1 cellular context compared by ENCODE assay signal in the genomic region with DNA sequence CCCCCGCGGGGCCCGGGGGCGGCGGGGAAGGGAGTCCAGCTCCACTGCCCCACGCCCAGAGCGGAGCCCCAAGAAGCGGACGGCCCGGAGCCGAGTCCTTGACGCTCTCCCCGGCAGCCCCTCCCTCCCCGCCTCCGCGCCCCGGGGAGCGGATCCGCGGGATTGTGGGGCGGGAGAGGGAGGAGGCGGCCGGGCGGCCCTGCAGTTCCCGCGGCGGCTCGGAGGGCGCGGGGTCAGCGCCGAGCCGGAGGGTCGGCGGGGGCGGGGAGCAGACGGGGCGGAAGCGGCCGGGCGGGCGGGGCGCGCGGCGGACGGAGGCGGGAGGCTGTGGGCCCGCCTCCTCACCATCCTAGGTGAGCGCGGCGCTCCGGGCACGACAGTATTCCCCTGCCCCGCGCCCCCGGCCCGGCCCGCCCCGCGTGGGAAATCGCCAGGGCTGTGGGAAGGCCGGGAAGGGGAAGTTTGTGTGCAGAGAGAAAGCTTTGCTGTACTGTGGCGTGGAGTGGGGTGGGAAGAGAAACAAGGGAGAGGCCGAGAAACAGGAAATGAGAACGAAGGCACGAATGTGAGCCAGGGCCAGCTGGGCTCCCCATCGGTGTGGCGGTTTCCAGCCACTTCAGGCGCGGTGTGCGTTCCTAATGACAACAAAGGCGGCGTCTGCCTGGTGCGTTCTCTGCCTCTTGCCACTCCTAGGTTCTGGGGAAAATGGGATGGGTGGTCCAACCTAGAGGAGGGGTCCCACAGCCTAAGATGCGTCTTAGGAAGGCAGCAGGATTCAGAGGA.
TF ChIP-seq lines count a peak whose summit lies in the region.

No MANE protein-coding gene starts in this region.

TF ChIP-seq in SK-N-SH, 30 proteins besides CTCF, POLR2A, EP300 and RAD21 (continued from another document):
- TF ChIP-seq, protein P1, sequence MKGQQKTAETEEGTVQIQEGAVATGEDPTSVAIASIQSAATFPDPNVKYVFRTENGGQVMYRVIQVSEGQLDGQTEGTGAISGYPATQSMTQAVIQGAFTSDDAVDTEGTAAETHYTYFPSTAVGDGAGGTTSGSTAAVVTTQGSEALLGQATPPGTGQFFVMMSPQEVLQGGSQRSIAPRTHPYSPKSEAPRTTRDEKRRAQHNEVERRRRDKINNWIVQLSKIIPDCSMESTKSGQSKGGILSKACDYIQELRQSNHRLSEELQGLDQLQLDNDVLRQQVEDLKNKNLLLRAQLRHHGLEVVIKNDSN (IDR thresholded peaks at IDR 0.05; ENCODE audit: borderline replicate concordance, low read depth): no peak
- TF ChIP-seq NRF1 (IDR thresholded peaks at IDR 0.05; ENCODE audit: low read depth, low read length): no peak
- TF ChIP-seq SMC3 (IDR thresholded peaks at IDR 0.05; ENCODE audit: low read depth, low read length): 0 out of 2 replicates have a peak, but pooled peaks have one; percentile 4
- no peak for TF ChIP-seq YY1 (IDR thresholded peaks at IDR 0.05; ENCODE audit: low read depth)
- no peak; the same call in 1 of the 2 replicates for TF ChIP-seq TAF1 (IDR thresholded peaks at IDR 0.05; ENCODE audit: borderline replicate concordance, low read depth, low read length)
- TF ChIP-seq, protein P2, sequence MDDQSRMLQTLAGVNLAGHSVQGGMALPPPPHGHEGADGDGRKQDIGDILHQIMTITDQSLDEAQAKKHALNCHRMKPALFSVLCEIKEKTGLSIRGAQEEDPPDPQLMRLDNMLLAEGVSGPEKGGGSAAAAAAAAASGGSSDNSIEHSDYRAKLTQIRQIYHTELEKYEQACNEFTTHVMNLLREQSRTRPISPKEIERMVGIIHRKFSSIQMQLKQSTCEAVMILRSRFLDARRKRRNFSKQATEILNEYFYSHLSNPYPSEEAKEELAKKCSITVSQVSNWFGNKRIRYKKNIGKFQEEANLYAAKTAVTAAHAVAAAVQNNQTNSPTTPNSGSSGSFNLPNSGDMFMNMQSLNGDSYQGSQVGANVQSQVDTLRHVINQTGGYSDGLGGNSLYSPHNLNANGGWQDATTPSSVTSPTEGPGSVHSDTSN (IDR thresholded peaks at IDR 0.05): no peak
- no peak for TF ChIP-seq TEAD4 (IDR thresholded peaks at IDR 0.05; ENCODE audit: borderline replicate concordance, insufficient read depth)
- TF ChIP-seq EZH2phosphoT487 (IDR thresholded peaks at IDR 0.05; ENCODE audit: borderline replicate concordance, low read depth): no peak
- peak; percentile 10; the same call in 1 of the 2 replicates for TF ChIP-seq RXRA (IDR thresholded peaks at IDR 0.05; ENCODE audit: borderline replicate concordance, low read depth)
- no peak for TF ChIP-seq TCF12 (IDR thresholded peaks at IDR 0.05)
- TF ChIP-seq, protein P3, sequence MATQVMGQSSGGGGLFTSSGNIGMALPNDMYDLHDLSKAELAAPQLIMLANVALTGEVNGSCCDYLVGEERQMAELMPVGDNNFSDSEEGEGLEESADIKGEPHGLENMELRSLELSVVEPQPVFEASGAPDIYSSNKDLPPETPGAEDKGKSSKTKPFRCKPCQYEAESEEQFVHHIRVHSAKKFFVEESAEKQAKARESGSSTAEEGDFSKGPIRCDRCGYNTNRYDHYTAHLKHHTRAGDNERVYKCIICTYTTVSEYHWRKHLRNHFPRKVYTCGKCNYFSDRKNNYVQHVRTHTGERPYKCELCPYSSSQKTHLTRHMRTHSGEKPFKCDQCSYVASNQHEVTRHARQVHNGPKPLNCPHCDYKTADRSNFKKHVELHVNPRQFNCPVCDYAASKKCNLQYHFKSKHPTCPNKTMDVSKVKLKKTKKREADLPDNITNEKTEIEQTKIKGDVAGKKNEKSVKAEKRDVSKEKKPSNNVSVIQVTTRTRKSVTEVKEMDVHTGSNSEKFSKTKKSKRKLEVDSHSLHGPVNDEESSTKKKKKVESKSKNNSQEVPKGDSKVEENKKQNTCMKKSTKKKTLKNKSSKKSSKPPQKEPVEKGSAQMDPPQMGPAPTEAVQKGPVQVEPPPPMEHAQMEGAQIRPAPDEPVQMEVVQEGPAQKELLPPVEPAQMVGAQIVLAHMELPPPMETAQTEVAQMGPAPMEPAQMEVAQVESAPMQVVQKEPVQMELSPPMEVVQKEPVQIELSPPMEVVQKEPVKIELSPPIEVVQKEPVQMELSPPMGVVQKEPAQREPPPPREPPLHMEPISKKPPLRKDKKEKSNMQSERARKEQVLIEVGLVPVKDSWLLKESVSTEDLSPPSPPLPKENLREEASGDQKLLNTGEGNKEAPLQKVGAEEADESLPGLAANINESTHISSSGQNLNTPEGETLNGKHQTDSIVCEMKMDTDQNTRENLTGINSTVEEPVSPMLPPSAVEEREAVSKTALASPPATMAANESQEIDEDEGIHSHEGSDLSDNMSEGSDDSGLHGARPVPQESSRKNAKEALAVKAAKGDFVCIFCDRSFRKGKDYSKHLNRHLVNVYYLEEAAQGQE (IDR thresholded peaks at IDR 0.05; ENCODE audit: low read depth, low read length): no peak
- no peak for TF ChIP-seq ELF1 (IDR thresholded peaks at IDR 0.05)
